In the genomic region with DNA sequence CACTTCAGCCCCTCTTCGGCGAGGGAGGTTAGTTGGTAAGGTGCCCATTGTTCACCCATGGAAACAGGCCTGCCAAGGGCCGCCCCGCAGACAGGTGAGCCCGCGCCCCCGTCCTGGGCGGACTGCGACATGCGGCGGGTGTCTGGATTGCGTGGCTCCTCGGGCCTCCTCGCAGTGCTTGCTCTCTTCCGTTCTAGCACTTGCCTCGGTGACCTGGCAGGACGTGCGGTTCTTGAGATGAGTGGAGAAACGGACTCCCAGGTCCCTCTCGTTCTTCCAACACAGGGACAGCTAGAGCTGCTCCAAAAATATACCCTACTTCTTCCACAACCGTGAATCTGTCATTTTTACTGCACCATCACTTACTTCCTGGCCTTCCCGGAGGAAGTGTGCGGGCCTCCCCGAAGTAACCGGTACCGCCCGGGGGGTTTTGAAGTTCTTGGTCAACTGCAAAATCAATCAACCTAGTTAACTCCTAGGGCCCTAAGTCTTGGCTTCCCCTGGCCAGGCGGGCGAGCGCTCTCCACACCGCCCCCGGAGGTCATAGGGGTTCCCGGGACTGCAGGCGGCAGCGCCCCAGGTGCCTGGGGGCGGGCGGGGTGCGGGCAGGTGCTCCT, we compare ENCODE assay signal across 8 cellular contexts.
DNase-seq lines count a peak whose midpoint lies in the region; ATAC-seq and TF ChIP-seq lines count a peak whose summit lies in the region.

No MANE protein-coding gene starts in this region.

- H3K4me3 ChIP-seq in RWPE2 (ENCODE audit: severe bottlenecking) (peak overlapping the region; percentile 99), adipocyte (ENCODE audit: low read length) (peak overlapping the region; percentile 77), iPS-20b (ENCODE audit: low read length) (peak overlapping the region; percentile 57)

- H3K9ac ChIP-seq in adipocyte (ENCODE audit: low read length) (peak overlapping the region; percentile 66), iPS-20b (ENCODE audit: low read depth, low read length) (peak overlapping the region; percentile 37; the same call in 1 of the 2 replicates)

- H3K36me3 ChIP-seq in RWPE2 (ENCODE audit: low read depth) (no peaks in the 10 kb centered on the region; the same call in 1 of the 2 replicates), adipocyte (ENCODE audit: control insufficient read depth, insufficient read depth, low read length, severe bottlenecking) (no peaks in the 10 kb centered on the region), iPS-20b (ENCODE audit: insufficient read depth, low read depth, low read length) (no peaks in the 10 kb centered on the region)

- TF ChIP-seq CTCF in GM12872 (IDR thresholded peaks at IDR 0.05; ENCODE audit: insufficient read depth, low read depth, low read length) (peak; percentile 56), RWPE2 (IDR thresholded peaks at IDR 0.05; ENCODE audit: poor library complexity, severe bottlenecking) (no peak)

- H3K9me3 ChIP-seq in RWPE2 (ENCODE audit: severe bottlenecking) (no peaks in the 10 kb centered on the region), adipocyte (ENCODE audit: control insufficient read depth, low read length) (no peaks in the 10 kb centered on the region), iPS-20b (ENCODE audit: insufficient read depth, low read depth, low read length) (peaks cover 3% of the 10 kb centered on the region; the same call in 1 of the 2 replicates)

- DNase-seq in RWPE2 (ENCODE audit: low spot score), result no peak
- DNase-seq in adipocyte (ENCODE audit: low read depth), result no peak
- peak; percentile 30 for DNase-seq in stimulated activated CD4-positive, alpha-beta T cell treated with anti-CD3 and anti-CD28 coated beads, Interleukin-15, amount 100 ng/mL, for 48 hours (ENCODE audit: low read depth in 2 of 2)
- DNase-seq in NCI-H1930 (lab: John Stamatoyannopoulos, UW), result no peak
- no peak for DNase-seq in SKM-1 treated with dmso at 0.1 percent for 144 hours (lab: John Stamatoyannopoulos, UW; ENCODE audit: unreplicated experiment)

- H3K4me1 ChIP-seq in RWPE2 (ENCODE audit: insufficient read depth, poor library complexity, severe bottlenecking), result peaks cover 18% of the 10 kb centered on the region
- H3K4me1 ChIP-seq in adipocyte (ENCODE audit: control insufficient read depth, insufficient read depth, low read length), result peaks cover 24% of the 10 kb centered on the region
- peaks cover 30% of the 10 kb centered on the region for H3K4me1 ChIP-seq in iPS-20b (ENCODE audit: insufficient read depth, low read length)

- H3K27ac ChIP-seq in RWPE2 (ENCODE audit: poor library complexity, severe bottlenecking) (peak overlapping the region; percentile 81), iPS-20b (ENCODE audit: low read length) (peak overlapping the region; percentile 2)

- ATAC-seq in HG02678 (IDR thresholded peaks at IDR 0.05; ENCODE audit: unreplicated experiment) (peak; percentile 40), RWPE2 (ENCODE audit: low read depth) (no peak)

- H3K27me3 ChIP-seq in RWPE2 (ENCODE audit: insufficient read depth, poor library complexity, severe bottlenecking) (no peaks in the 10 kb centered on the region), adipocyte (replicated peaks; ENCODE audit: control insufficient read depth, insufficient read depth, low read length) (no peaks in the 10 kb centered on the region), iPS-20b (ENCODE audit: insufficient read depth, low read length) (no peaks in the 10 kb centered on the region)

Comparison
In these comparisons a context has a peak if more than half of its experiments do, and no peak if none do; other contexts are left out.
1. DNase-seq: peak in stimulated activated CD4-positive, alpha-beta T cell treated with anti-CD3 and anti-CD28 coated beads, Interleukin-15, amount 100 ng/mL, for 48 hours (2 of 2); none in RWPE2 (single experiment), adipocyte (single experiment), NCI-H1930 (0 of 2) and SKM-1 treated with dmso at 0.1 percent for 144 hours (single experiment).
2. Peak in every context shown above with its lines, with median percentiles within 50 percentile points of each other: H3K4me3 ChIP-seq.